In the genomic region with DNA sequence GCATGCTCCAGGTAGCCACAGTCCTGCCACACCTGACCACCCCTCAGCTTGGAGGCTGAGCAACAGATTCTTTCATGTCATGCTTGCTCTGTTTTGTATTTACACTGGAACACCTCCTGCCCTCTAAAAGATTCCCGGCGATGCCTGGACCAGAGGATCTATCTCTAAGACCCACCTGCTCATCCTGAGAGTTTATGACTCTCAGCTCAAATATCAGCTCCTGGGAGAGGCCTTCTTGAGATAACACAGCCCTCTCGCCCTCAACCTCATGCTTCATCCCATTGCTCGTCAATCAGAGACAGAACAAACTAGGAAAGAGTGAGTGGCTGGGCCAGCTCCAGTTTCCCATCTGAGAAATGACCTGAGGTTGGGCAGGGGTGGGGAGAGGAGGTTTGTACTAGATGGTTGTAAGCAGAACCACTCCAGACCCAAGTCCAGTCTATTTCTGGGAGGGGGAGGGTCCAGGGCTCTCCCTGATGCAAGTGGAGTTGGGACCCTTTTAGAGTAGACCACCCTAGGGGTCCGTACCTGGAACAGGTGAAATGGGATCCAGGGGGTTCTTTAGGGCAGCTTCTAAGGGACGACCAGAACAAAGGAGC, we compare ENCODE assay signal across 30 cellular contexts.
"Had no signal": no experiment of that assay in that cellular context is flagged by ENCODE, and none has a peak within 500 bp of the region (broad histone marks: within the 10 kb centered on the region; RNA-seq: fewer than 3 reads in every experiment).

No MANE protein-coding gene starts in this region.

- H3K27ac ChIP-seq: esophagus squamous epithelium, lower lobe of right lung, parathyroid adenoma, right lobe of liver, testis, tibial artery, upper lobe of left lung had no signal

- FAIRE-seq: colon, endothelial cell of umbilical vein, small intestine, urothelium cell line had no signal

- H3K4me3 ChIP-seq: esophagus squamous epithelium, lower lobe of right lung, right lobe of liver, testis, tibial artery, upper lobe of left lung had no signal

- H3K4me3 Mint-ChIP-seq: dendritic cell treated with granulocyte-macrophage colony-stimulating factor and Interleukin-4, amounts not matched to agents 40 ng/mL and 50 ng/mL, for 4 days; memory B cell; natural killer cell had no signal

- H3K4me1 Mint-ChIP-seq: memory B cell had no signal

- H3K27me3 ChIP-seq: right lobe of liver, testis, upper lobe of left lung had no signal

- H3K4me1 ChIP-seq: lower lobe of right lung, parathyroid adenoma, right lobe of liver, testis, upper lobe of left lung had no signal

- H2AFZ ChIP-seq: parathyroid adenoma had no signal

- H3K27ac Mint-ChIP-seq: dendritic cell treated with granulocyte-macrophage colony-stimulating factor and Interleukin-4, amounts not matched to agents 40 ng/mL and 50 ng/mL, for 4 days; memory B cell; progenitor cell of endocrine pancreas had no signal

- H3K9ac ChIP-seq: parathyroid adenoma had no signal

- ATAC-seq: left colon, left ventricle myocardium superior, lower lobe of right lung, natural killer cell, right lobe of liver had no signal

- H3K9me3 ChIP-seq: esophagus squamous epithelium, lower lobe of right lung, right lobe of liver, testis, upper lobe of left lung had no signal

- H3K9me3 Mint-ChIP-seq: dendritic cell treated with granulocyte-macrophage colony-stimulating factor and Interleukin-4, amounts not matched to agents 40 ng/mL and 50 ng/mL, for 4 days had no signal

- H3K36me3 ChIP-seq: esophagus squamous epithelium, lower lobe of right lung, right lobe of liver, tibial artery, upper lobe of left lung had no signal

- H3K79me2 ChIP-seq: parathyroid adenoma had no signal

- DNase-seq: effector CD8-positive, alpha-beta T cell; esophagus squamous epithelium; foreskin melanocyte; glutamatergic neuron; hypothalamus; immature natural killer cell; islet precursor cell; kidney glomerular epithelial cell; left colon; left ventricle myocardium superior; lower lobe of right lung; natural killer cell; occipital lobe; right lobe of liver; small intestine; stimulated activated CD4-positive, alpha-beta T cell treated with anti-CD3 and anti-CD28 coated beads, Interleukin-15, amount 100 ng/mL, for 24 hours; stimulated activated CD4-positive, alpha-beta T cell treated with anti-CD3 and anti-CD28 coated beads, Interleukin-4, amount 100 ng/mL, for 1 hour; stimulated activated CD8-positive, alpha-beta memory T cell treated with anti-CD3 and anti-CD28 coated beads, Interleukin-4, amount 100 ng/mL, for 48 hours; stimulated activated naive CD4-positive, alpha-beta T cell treated with Interleukin-2 at 50 U/mL for 16 hours; substantia nigra; testis; tibial artery; upper lobe of left lung had no signal

- H3K36me3 Mint-ChIP-seq: immature natural killer cell, memory B cell, natural killer cell had no signal
